Comparison of ENCODE assay signal across 17 cellular contexts in genomic region chr12:130280226-130280625, GRCh38. TPM values are rescaled to one million over a fixed set of nuclear protein-coding genes. Genes with fewer than 3 reads are reported as not detected.
DNase-seq lines count a peak whose midpoint lies in the region; ATAC-seq lines count a peak whose summit lies in the region.
"Had no signal": no experiment of that assay in that cellular context is flagged by ENCODE, and none has a peak within 500 bp of the region (broad histone marks: within the 10 kb centered on the region; RNA-seq: fewer than 3 reads in every experiment).

No MANE protein-coding gene starts in this region.

- peak; percentile 68 for ATAC-seq in HG03280 (IDR thresholded peaks at IDR 0.05; ENCODE audit: unreplicated experiment)
- ATAC-seq in GM18909 (IDR thresholded peaks at IDR 0.05; ENCODE audit: poor library complexity, unreplicated experiment), result no peak
- ATAC-seq: GM12878, left colon had no signal

- DNase-seq in caudate nucleus (lab: John Stamatoyannopoulos, UW) (peak in 6 of 61 donors; percentile 1 to 11 (median 1)), pons (ENCODE audit: low spot score) (peak; percentile 63), mesendoderm (no peak), AG08396 (ENCODE audit: low spot score) (no peak)
- no peak for DNase-seq in stimulated activated CD8-positive, alpha-beta memory T cell treated with anti-CD3 and anti-CD28 coated beads, Interleukin-4, amount 100 ng/mL, for 48 hours
- DNase-seq: activated CD4-positive, CD25-positive, alpha-beta regulatory T cell treated with anti-CD3 and anti-CD28 coated beads, Interleukin-2, amount 50 U/mL, for 72 hours; foreskin keratinocyte; H7; IMR-90; left colon; NCI-H187; ovary had no signal

- no peak overlapping the region for H2AK5ac ChIP-seq in mesendoderm (ENCODE audit: low read length)

- H4K20me1 ChIP-seq in BLaER1 treated with 17β-estradiol and CSF1 and Interleukin-3, amounts not matched to agents 10 nM and 100 nM, result no peaks in the 10 kb centered on the region

- no peak overlapping the region for H3K56ac ChIP-seq in mesendoderm (ENCODE audit: low read length)

- no peak overlapping the region for H3K18ac ChIP-seq in mesendoderm (ENCODE audit: low read length)

- H3K27me3 ChIP-seq in BLaER1 treated with 17β-estradiol and CSF1 and Interleukin-3, amounts not matched to agents 10 nM and 100 nM, result no peaks in the 10 kb centered on the region
- H3K27me3 ChIP-seq in mesendoderm (ENCODE audit: insufficient read depth, low read length, poor library complexity), result no peaks in the 10 kb centered on the region
- H3K27me3 ChIP-seq: foreskin keratinocyte, ovary had no signal

- H4K8ac ChIP-seq in mesendoderm (ENCODE audit: low read depth, low read length), result no peak overlapping the region

- H3K9ac ChIP-seq in BLaER1 treated with 17β-estradiol and CSF1 and Interleukin-3, amounts not matched to agents 10 nM and 100 nM, result peak overlapping the region in 4 of 11 experiments; percentile 3 to 53 (median 37); a peak in 5 of 22 replicates
- H3K9ac ChIP-seq in mesendoderm (ENCODE audit: low read length), result no peak overlapping the region

- peaks cover 23 to 38% (median 34%) of the 10 kb centered on the region in 11 experiments for H3K9me3 ChIP-seq in BLaER1 treated with 17β-estradiol and CSF1 and Interleukin-3, amounts not matched to agents 10 nM and 100 nM (replicated peaks in 1 of 11)
- H3K9me3 ChIP-seq: ovary had no signal

- peak overlapping the region in 6 of 11 experiments; percentile 6 to 65 (median 20); a peak in 7 of 22 replicates for H3K27ac ChIP-seq in BLaER1 treated with 17β-estradiol and CSF1 and Interleukin-3, amounts not matched to agents 10 nM and 100 nM
- H3K27ac ChIP-seq in caudate nucleus (ENCODE audit: low read depth, low read length) (peak overlapping the region; percentile 78), mesendoderm (ENCODE audit: low read depth, low read length) (no peak overlapping the region)
- H3K27ac ChIP-seq: foreskin keratinocyte, ovary had no signal

- peak overlapping the region; percentile 27 to 69 (median 60) for H3K4me2 ChIP-seq in BLaER1 treated with 17β-estradiol and CSF1 and Interleukin-3, amounts not matched to agents 10 nM and 100 nM
- H3K4me2 ChIP-seq in mesendoderm (ENCODE audit: low read length), result no peak overlapping the region

- H2BK120ac ChIP-seq in mesendoderm (ENCODE audit: low read depth, low read length), result no peak overlapping the region

- WGBS in mesendoderm (ENCODE audit: extremely low coverage, insufficient coverage, low lambda C conversion rate), result no CpG with 5 or more reads among the region's 9 CpGs

- H3K4me3 ChIP-seq in BLaER1 treated with 17β-estradiol and CSF1 and Interleukin-3, amounts not matched to agents 10 nM and 100 nM, result no peak overlapping the region
- H3K4me3 ChIP-seq in mesendoderm (ENCODE audit: low read length), result no peak overlapping the region
- H3K4me3 ChIP-seq: GM12878, ovary had no signal

- no peaks in the 10 kb centered on the region for H3K79me1 ChIP-seq in mesendoderm (ENCODE audit: low read length)

- no peaks in the 10 kb centered on the region for H3K79me2 ChIP-seq in mesendoderm (ENCODE audit: control insufficient read depth, insufficient read depth, low read length)

- H3K23ac ChIP-seq in mesendoderm (ENCODE audit: low read length), result no peak overlapping the region

- no peak overlapping the region for H2BK5ac ChIP-seq in mesendoderm (ENCODE audit: low read length)

- no peak overlapping the region for H2BK15ac ChIP-seq in mesendoderm (replicated peaks; ENCODE audit: low read depth)

- no peaks in the 10 kb centered on the region for H3K36me3 ChIP-seq in BLaER1 treated with 17β-estradiol and CSF1 and Interleukin-3, amounts not matched to agents 10 nM and 100 nM
- no peaks in the 10 kb centered on the region for H3K36me3 ChIP-seq in mesendoderm (ENCODE audit: control insufficient read depth, insufficient read depth, low read length)
- H3K36me3 ChIP-seq: ovary had no signal

- H3K4me1 ChIP-seq in BLaER1 treated with 17β-estradiol and CSF1 and Interleukin-3, amounts not matched to agents 10 nM and 100 nM, result peaks cover 8 to 16% (median 15%) of the 10 kb centered on the region in 10 experiments; a peak in 19 of 20 replicates
- no peaks in the 10 kb centered on the region for H3K4me1 ChIP-seq in mesendoderm (ENCODE audit: control insufficient read depth, low read depth, low read length)
- H3K4me1 ChIP-seq: foreskin keratinocyte had no signal

- H4K5ac ChIP-seq in mesendoderm (ENCODE audit: low read length), result no peak overlapping the region

- no peak overlapping the region for H3K4ac ChIP-seq in mesendoderm (ENCODE audit: low read depth, low read length)

RNA-seq across cellular contexts. Expression of gene PIWIL1, which starts 57.5 kb away (rescaled TPM):
- not detected for polyA plus RNA-seq in mesendoderm (2013, experiment 1 of 2)
- polyA plus RNA-seq in mesendoderm (2013, experiment 2 of 2), result not detected
- polyA plus RNA-seq: adipose tissue, GM12878, IMR-90 had no signal
